In genomic region chr4:165343353-165344191, GRCh38 we compare ENCODE assay signal across 1 cellular context.
TF ChIP-seq lines count a peak whose summit lies in the region.

No MANE protein-coding gene starts in this region.

TF ChIP-seq in K562, 482 proteins besides CTCF, POLR2A, EP300 and RAD21 (continued from another document and continues in another):
- TF ChIP-seq CUX1 (CRISPR knock-in tag; IDR thresholded peaks at IDR 0.05): no peak
- TF ChIP-seq RBM22 (IDR thresholded peaks at IDR 0.05; ENCODE audit: low read depth, low read length, poor library complexity, severe bottlenecking): no peak
- TF ChIP-seq ZNF79 (CRISPR knock-in tag; IDR thresholded peaks at IDR 0.05; ENCODE audit: low read depth): no peak
- peak; percentile 80 for TF ChIP-seq ILF3 (IDR thresholded peaks at IDR 0.05; ENCODE audit: borderline replicate concordance)
- TF ChIP-seq ZNF347 (CRISPR knock-in tag; IDR thresholded peaks at IDR 0.05; ENCODE audit: low read depth): no peak
- TF ChIP-seq NR0B1 (IDR thresholded peaks at IDR 0.05; ENCODE audit: partially characterized antibody): no peak
- peak; percentile 26; the same call in 1 of the 2 replicates for TF ChIP-seq CTBP1 (IDR thresholded peaks at IDR 0.05; ENCODE audit: borderline replicate concordance)
- no peak for TF ChIP-seq FOXK1 (CRISPR knock-in tag; IDR thresholded peaks at IDR 0.05; ENCODE audit: borderline replicate concordance)
- no peak for TF ChIP-seq KDM5B (IDR thresholded peaks at IDR 0.05; ENCODE audit: insufficient replicate concordance, low read depth, low read length)
- no peak for TF ChIP-seq ZNF696 (CRISPR knock-in tag; conservative IDR thresholded peaks at IDR 0.05)
- TF ChIP-seq ZFPM2 (CRISPR knock-in tag; IDR thresholded peaks at IDR 0.05): no peak
- peak; percentile 49 for TF ChIP-seq E2F8 (IDR thresholded peaks at IDR 0.05; ENCODE audit: low read depth, partially characterized antibody)
- no peak for TF ChIP-seq PHF20 (IDR thresholded peaks at IDR 0.05; ENCODE audit: partially characterized antibody)
- no peak for TF ChIP-seq MAX (CRISPR knock-in tag; IDR thresholded peaks at IDR 0.05)
- no peak for TF ChIP-seq LEF1 (IDR thresholded peaks at IDR 0.05)
- TF ChIP-seq ZNF449 (CRISPR knock-in tag; IDR thresholded peaks at IDR 0.05): no peak
- 0 out of 2 replicates have a peak, but pooled peaks have one; percentile 40 for TF ChIP-seq ZBED1 (IDR thresholded peaks at IDR 0.05)
- peak; percentile 46 for TF ChIP-seq CCNT2 (IDR thresholded peaks at IDR 0.05; ENCODE audit: borderline replicate concordance, extremely low read depth, insufficient read length, low read depth, low read length)
- TF ChIP-seq HOXB6 (CRISPR knock-in tag; IDR thresholded peaks at IDR 0.05; ENCODE audit: borderline replicate concordance): no peak
- no peak for TF ChIP-seq ZNF764 (CRISPR knock-in tag; IDR thresholded peaks at IDR 0.05; ENCODE audit: low read depth)
- TF ChIP-seq CREB1 (IDR thresholded peaks at IDR 0.05): no peak
- TF ChIP-seq CREB1 (CRISPR knock-in tag; IDR thresholded peaks at IDR 0.05): no peak
- TF ChIP-seq NONO (IDR thresholded peaks at IDR 0.05; ENCODE audit: low read depth in 2 of 2, low read length in 1 of 2): no peak
- no peak for TF ChIP-seq TBP (optimal IDR thresholded peaks at IDR 0.05; ENCODE audit: low read depth, low read length)
- no peak for TF ChIP-seq ATF6 (CRISPR knock-in tag; IDR thresholded peaks at IDR 0.05)
- no peak for TF ChIP-seq TCF7 (IDR thresholded peaks at IDR 0.05; ENCODE audit: borderline replicate concordance)
- 0 out of 4 replicates have a peak, but pooled peaks of 1 of the 2 experiments have one; percentile 16 for TF ChIP-seq MNT (conservative IDR thresholded peaks at IDR 0.05)
- TF ChIP-seq MITF (IDR thresholded peaks at IDR 0.05): no peak
- peak; percentile 88 for TF ChIP-seq SUPT5H (IDR thresholded peaks at IDR 0.05)
- no peak for TF ChIP-seq ID3 (CRISPR knock-in tag; IDR thresholded peaks at IDR 0.05)
- TF ChIP-seq ID3 (tag; IDR thresholded peaks at IDR 0.05): no peak
- no peak for TF ChIP-seq CXXC5 (CRISPR knock-in tag; IDR thresholded peaks at IDR 0.05)
- TF ChIP-seq POLR2B (IDR thresholded peaks at IDR 0.05; ENCODE audit: low read depth, partially characterized antibody): peak; percentile 61
- TF ChIP-seq ARHGAP35 (IDR thresholded peaks at IDR 0.05; ENCODE audit: partially characterized antibody): no peak
- TF ChIP-seq ZHX1 (conservative IDR thresholded peaks at IDR 0.05; ENCODE audit: low read length): no peak
- no peak for TF ChIP-seq ZC3H11A (IDR thresholded peaks at IDR 0.05; ENCODE audit: low read depth, low read length)
- peak; percentile 54; the same call in 1 of the 2 replicates for TF ChIP-seq KHSRP (IDR thresholded peaks at IDR 0.05)
- peak; percentile 22; the same call in 1 of the 2 replicates for TF ChIP-seq TEAD4 (IDR thresholded peaks at IDR 0.05; ENCODE audit: low read length)
- TF ChIP-seq TEAD4 (CRISPR knock-in tag; IDR thresholded peaks at IDR 0.05; ENCODE audit: borderline replicate concordance): no peak
- TF ChIP-seq LARP7 (IDR thresholded peaks at IDR 0.05): no peak
- peak; percentile 96 for TF ChIP-seq POLR2AphosphoS2 (IDR thresholded peaks at IDR 0.05; ENCODE audit: low read length)
- no peak for TF ChIP-seq CSDE1 (IDR thresholded peaks at IDR 0.05)
- no peak for TF ChIP-seq TCF3 (CRISPR knock-in tag; IDR thresholded peaks at IDR 0.05)
- no peak for TF ChIP-seq ZNF311 (CRISPR knock-in tag; IDR thresholded peaks at IDR 0.05)
- TF ChIP-seq JUND (IDR thresholded peaks at IDR 0.05; ENCODE audit: borderline replicate concordance, low read depth, low read length): no peak
- TF ChIP-seq JUND (tag; IDR thresholded peaks at IDR 0.05; ENCODE audit: borderline replicate concordance, low read depth, low read length): no peak
